ENCODE assay signal across 16 cellular contexts in the genomic region with DNA sequence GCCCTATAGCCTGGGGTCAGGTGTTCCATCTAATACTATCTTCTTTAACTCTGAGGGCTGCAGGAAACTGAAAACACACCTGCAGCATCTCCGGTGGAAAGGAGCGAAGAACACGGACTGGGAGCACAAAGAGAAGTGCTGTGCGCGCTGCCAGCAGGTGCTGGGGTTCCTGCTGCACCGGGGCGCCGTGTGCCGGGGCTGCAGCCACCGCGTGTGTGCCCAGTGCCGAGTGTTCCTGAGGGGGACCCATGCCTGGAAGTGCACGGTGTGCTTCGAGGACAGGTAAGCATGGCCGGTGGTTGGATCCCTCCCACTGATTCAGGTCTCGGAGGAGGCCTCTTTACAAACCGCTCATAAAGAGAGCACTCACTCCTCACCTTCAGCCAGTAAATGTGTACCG. TPM values are rescaled to one million over a fixed set of nuclear protein-coding genes. Genes with fewer than 3 reads are reported as not detected.
DNase-seq lines count a peak whose midpoint lies in the region; ATAC-seq and TF ChIP-seq lines count a peak whose summit lies in the region.
"Had no signal": no experiment of that assay in that cellular context is flagged by ENCODE, and none has a peak within 500 bp of the region (broad histone marks: within the 10 kb centered on the region; RNA-seq: fewer than 3 reads in every experiment).

No MANE protein-coding gene starts in this region.

- H3K9me3 Mint-ChIP-seq in stimulated activated naive B cell treated with anti-CD40 and anti-IgM and Interleukin-4, amounts not matched to agents 10 μg/mL and 1 μg/mL and 100 μg/mL, for 72 hours = no peaks in the 10 kb centered on the region
- H3K9me3 Mint-ChIP-seq: CD8-positive, alpha-beta memory T cell had no signal

- H3K27me3 ChIP-seq in right atrium auricular region = no peaks in the 10 kb centered on the region
- no peaks in the 10 kb centered on the region for H3K27me3 ChIP-seq in neutrophil

- no peak overlapping the region for H3K27ac ChIP-seq in right atrium auricular region
- H3K27ac ChIP-seq in neutrophil = peak overlapping the region; percentile 97

- H3K9me3 ChIP-seq in right atrium auricular region (no peaks in the 10 kb centered on the region), neutrophil (no peaks in the 10 kb centered on the region)

- intact Hi-C loops in Right ventricle myocardium superior (cut with DNase I) = no loop called here

- in situ Hi-C loops in GM13976 (cut with MboI; ENCODE audit: low sequenced_read_pairs, unreplicated experiment) = no loop called here

- H3K36me3 ChIP-seq in right atrium auricular region = peaks cover 4% of the 10 kb centered on the region
- peaks cover 38% of the 10 kb centered on the region for H3K36me3 ChIP-seq in neutrophil

- H3K4me3 Mint-ChIP-seq in stimulated activated naive B cell treated with anti-CD40 and anti-IgM and Interleukin-4, amounts not matched to agents 10 μg/mL and 1 μg/mL and 100 μg/mL, for 72 hours = no peak overlapping the region
- H3K4me3 Mint-ChIP-seq: CD8-positive, alpha-beta memory T cell had no signal

- TF ChIP-seq CTCF in right atrium auricular region (IDR thresholded peaks at IDR 0.05) = no peak
- no peak for TF ChIP-seq CTCF in neutrophil (IDR thresholded peaks at IDR 0.05)
- TF ChIP-seq CTCF in GM13976 (IDR thresholded peaks at IDR 0.05; ENCODE audit: borderline replicate concordance, control extremely low read depth, extremely low read depth, insufficient read depth, missing control alignments) = no peak

- H3K27me3 Mint-ChIP-seq in stimulated activated naive B cell treated with anti-CD40 and anti-IgM and Interleukin-4, amounts not matched to agents 10 μg/mL and 1 μg/mL and 100 μg/mL, for 72 hours = peaks cover 12 to 25% of the 10 kb centered on the region in 2 donors
- H3K27me3 Mint-ChIP-seq: CD8-positive, alpha-beta memory T cell had no signal

- H3K4me3 ChIP-seq in right atrium auricular region (no peak overlapping the region), neutrophil (ENCODE audit: low read depth in 1 of 2, low read length in 1 of 2) (no peak overlapping the region)

- H3K27ac Mint-ChIP-seq in stimulated activated naive B cell treated with anti-CD40 and anti-IgM and Interleukin-4, amounts not matched to agents 10 μg/mL and 1 μg/mL and 100 μg/mL, for 72 hours = no peak overlapping the region

- H3K36me3 Mint-ChIP-seq in stimulated activated naive B cell treated with anti-CD40 and anti-IgM and Interleukin-4, amounts not matched to agents 10 μg/mL and 1 μg/mL and 100 μg/mL, for 72 hours = peaks cover 5 to 37% of the 10 kb centered on the region in 2 donors

- H3K4me1 Mint-ChIP-seq in stimulated activated naive B cell treated with anti-CD40 and anti-IgM and Interleukin-4, amounts not matched to agents 10 μg/mL and 1 μg/mL and 100 μg/mL, for 72 hours = peaks cover 27 to 38% of the 10 kb centered on the region in 2 donors

- H3K4me1 ChIP-seq in right atrium auricular region (no peaks in the 10 kb centered on the region), neutrophil (ENCODE audit: control insufficient read depth in 1 of 2, insufficient read depth in 1 of 2, low read depth in 1 of 2, low read length in 1 of 2) (peaks cover 92 to 100% of the 10 kb centered on the region in 2 experiments)

- no peak for ATAC-seq in Right ventricle myocardium superior (ENCODE audit: poor library complexity)
- ATAC-seq in stimulated activated naive B cell treated with anti-CD40 and anti-IgM and Interleukin-4, amounts not matched to agents 10 μg/mL and 1 μg/mL and 100 μg/mL, for 72 hours (replicated peaks) = no peak
- ATAC-seq: Right ventricle myocardium inferior had no signal

- DNase-seq in right atrium auricular region (ENCODE audit: low spot score) (peak; percentile 28), Right ventricle myocardium superior (no peak), NCI-H748 (lab: John Stamatoyannopoulos, UW; ENCODE audit: unreplicated experiment) (no peak), GM13976 (ENCODE audit: low spot score) (no peak)
- DNase-seq in activated CD8-positive, alpha-beta memory T cell treated with anti-CD3 and anti-CD28 coated beads, Interleukin-2, amount 50 U/mL, for 48 hours = peak; percentile 46
- DNase-seq in stimulated activated naive B cell treated with anti-CD40 and anti-IgM and Interleukin-4, amounts not matched to agents 10 μg/mL and 1 μg/mL and 100 μg/mL, for 72 hours = no peak
- DNase-seq: ACHN; CD8-positive, alpha-beta memory T cell; GOT3; KBM-7; NCI-H1092; NCI-H1694; NCI-H2107; NCI-H748 treated with DMSO at 0.1 percent for 48 hours had no signal

RNA-seq across cellular contexts. Expression of a gene that starts 15.5 kb away (rescaled TPM):
- 1 to 10 TPM; 4.2 to 5.6 TPM for total RNA-seq in right atrium auricular region
- total RNA-seq in Right ventricle myocardium superior = 11.7 TPM

RNA-seq across cellular contexts. Expression of a gene that starts 20.8 kb away (rescaled TPM):
- 10 to 100 TPM; 57.3 to 91.5 TPM for total RNA-seq in right atrium auricular region
- total RNA-seq in Right ventricle myocardium superior = 128 TPM

Comparison
In these comparisons a context has a peak if more than half of its experiments do, and no peak if none do; other contexts are left out.
1. DNase-seq: peak in right atrium auricular region (single experiment) and activated CD8-positive, alpha-beta memory T cell treated with anti-CD3 and anti-CD28 coated beads, Interleukin-2, amount 50 U/mL, for 48 hours (single experiment); none in Right ventricle myocardium superior (single experiment), stimulated activated naive B cell treated with anti-CD40 and anti-IgM and Interleukin-4, amounts not matched to agents 10 μg/mL and 1 μg/mL and 100 μg/mL, for 72 hours (single experiment), NCI-H748 (single experiment) and GM13976 (single experiment).